18 cellular contexts compared by ENCODE assay signal in the genomic region with DNA sequence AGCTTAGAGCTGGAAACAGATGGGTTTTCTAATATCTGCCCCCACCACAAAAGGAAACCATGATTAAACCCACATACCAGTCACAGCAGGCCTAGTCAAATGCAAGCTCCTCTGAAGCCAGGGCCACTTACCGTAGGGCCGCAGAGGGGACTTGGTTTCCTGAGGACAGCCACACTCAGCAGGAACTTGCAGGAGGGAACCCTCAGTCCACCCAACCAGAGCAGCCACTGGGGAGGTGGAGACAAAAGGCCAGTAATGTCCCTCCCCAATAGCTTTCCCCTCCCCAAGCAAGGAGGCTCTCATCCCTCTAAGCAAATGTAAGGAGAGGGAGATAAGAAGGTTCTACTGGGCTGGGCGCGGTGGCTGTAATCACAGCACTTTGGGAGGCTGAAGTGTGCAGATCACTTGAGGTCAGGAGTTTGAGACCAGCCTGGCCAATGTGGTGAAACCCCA.
DNase-seq lines count a peak whose midpoint lies in the region; ATAC-seq and TF ChIP-seq lines count a peak whose summit lies in the region.
"Had no signal": no experiment of that assay in that cellular context is flagged by ENCODE, and none has a peak within 500 bp of the region (broad histone marks: within the 10 kb centered on the region; RNA-seq: fewer than 3 reads in every experiment).

No MANE protein-coding gene starts in this region.

- no peaks in the 10 kb centered on the region for H3K4me1 ChIP-seq in endodermal cell (ENCODE audit: control insufficient read depth, insufficient read depth, low read length)

- CTCF ChIA-PET in activated naive CD4-positive, alpha-beta T cell treated with anti-CD3 and anti-CD28 coated beads, Interleukin-2, amount 10 ng/mL, durations not matched to agents 7 days and 5 days (lab: Charles Lee) = interaction anchor here (0.9 kb wide), 1 partner anchor 75 kb away, joined by 3 read pairs; no protein-coding TSS in a partner anchor

- H3K27me3 Mint-ChIP-seq in activated naive CD4-positive, alpha-beta T cell treated with anti-CD3 and anti-CD28 coated beads, Interleukin-2, amount 50 U/mL, for 24 hours = no peaks in the 10 kb centered on the region
- H3K27me3 Mint-ChIP-seq in activated naive CD4-positive, alpha-beta T cell treated with anti-CD3 and anti-CD28 coated beads, Interleukin-2, amount 10 ng/mL, durations not matched to agents 7 days and 5 days = no peaks in the 10 kb centered on the region
- H3K27me3 Mint-ChIP-seq in endodermal cell (ENCODE audit: insufficient read depth) (no peaks in the 10 kb centered on the region), glutamatergic neuron (ENCODE audit: unreplicated experiment) (peaks cover 2% of the 10 kb centered on the region)

- no peak overlapping the region for H3K4me3 Mint-ChIP-seq in activated naive CD4-positive, alpha-beta T cell treated with anti-CD3 and anti-CD28 coated beads, Interleukin-2, amount 50 U/mL, for 24 hours
- H3K4me3 Mint-ChIP-seq in activated naive CD4-positive, alpha-beta T cell treated with anti-CD3 and anti-CD28 coated beads, Interleukin-2, amount 10 ng/mL, durations not matched to agents 7 days and 5 days = no peak overlapping the region
- no peak overlapping the region for H3K4me3 Mint-ChIP-seq in endodermal cell
- no peak overlapping the region for H3K4me3 Mint-ChIP-seq in glutamatergic neuron (ENCODE audit: unreplicated experiment)
- H3K4me3 Mint-ChIP-seq: type B pancreatic cell had no signal

- H3K36me3 ChIP-seq in endodermal cell (ENCODE audit: control insufficient read depth, insufficient read depth, low read length) = no peaks in the 10 kb centered on the region

- peak; percentile 33 for ATAC-seq in stimulated activated naive CD8-positive, alpha-beta T cell treated with anti-CD3 and anti-CD28 coated beads, Interleukin-15, Interleukin-2, amounts not matched to agents 100 U/mL and 50 U/mL, for 24 hours
- ATAC-seq: sciatic nerve had no signal

- H3K27ac ChIP-seq in endodermal cell (ENCODE audit: low read depth, low read length) = no peak overlapping the region

- H3K36me3 Mint-ChIP-seq in activated naive CD4-positive, alpha-beta T cell treated with anti-CD3 and anti-CD28 coated beads, Interleukin-2, amount 50 U/mL, for 24 hours = peaks cover 2% of the 10 kb centered on the region
- peaks cover 2% of the 10 kb centered on the region for H3K36me3 Mint-ChIP-seq in activated naive CD4-positive, alpha-beta T cell treated with anti-CD3 and anti-CD28 coated beads, Interleukin-2, amount 10 ng/mL, durations not matched to agents 7 days and 5 days
- H3K36me3 Mint-ChIP-seq in endodermal cell (ENCODE audit: low read depth) (no peaks in the 10 kb centered on the region), glutamatergic neuron (ENCODE audit: unreplicated experiment) (no peaks in the 10 kb centered on the region)
- H3K36me3 Mint-ChIP-seq: type B pancreatic cell had no signal

- peak overlapping the region; percentile 32 for H3K27ac Mint-ChIP-seq in activated naive CD4-positive, alpha-beta T cell treated with anti-CD3 and anti-CD28 coated beads, Interleukin-2, amount 50 U/mL, for 24 hours
- no peak overlapping the region for H3K27ac Mint-ChIP-seq in activated naive CD4-positive, alpha-beta T cell treated with anti-CD3 and anti-CD28 coated beads, Interleukin-2, amount 10 ng/mL, durations not matched to agents 7 days and 5 days
- no peak overlapping the region for H3K27ac Mint-ChIP-seq in endodermal cell
- no peak overlapping the region for H3K27ac Mint-ChIP-seq in glutamatergic neuron (ENCODE audit: unreplicated experiment)
- H3K27ac Mint-ChIP-seq: type B pancreatic cell had no signal

- TF ChIP-seq CTCF in endodermal cell (conservative IDR thresholded peaks at IDR 0.05) = no peak
- no peak for TF ChIP-seq CTCF in glutamatergic neuron (IDR thresholded peaks at IDR 0.05; ENCODE audit: partially characterized antibody, unreplicated experiment)

- no peaks in the 10 kb centered on the region for H3K9me3 Mint-ChIP-seq in activated naive CD4-positive, alpha-beta T cell treated with anti-CD3 and anti-CD28 coated beads, Interleukin-2, amount 50 U/mL, for 24 hours
- H3K9me3 Mint-ChIP-seq in activated naive CD4-positive, alpha-beta T cell treated with anti-CD3 and anti-CD28 coated beads, Interleukin-2, amount 10 ng/mL, durations not matched to agents 7 days and 5 days = no peaks in the 10 kb centered on the region
- H3K9me3 Mint-ChIP-seq in endodermal cell (no peaks in the 10 kb centered on the region), glutamatergic neuron (ENCODE audit: unreplicated experiment) (no peaks in the 10 kb centered on the region)
- H3K9me3 Mint-ChIP-seq: type B pancreatic cell had no signal

- peaks cover 54% of the 10 kb centered on the region for H3K4me1 Mint-ChIP-seq in activated naive CD4-positive, alpha-beta T cell treated with anti-CD3 and anti-CD28 coated beads, Interleukin-2, amount 50 U/mL, for 24 hours
- peaks cover 26% of the 10 kb centered on the region for H3K4me1 Mint-ChIP-seq in activated naive CD4-positive, alpha-beta T cell treated with anti-CD3 and anti-CD28 coated beads, Interleukin-2, amount 10 ng/mL, durations not matched to agents 7 days and 5 days
- H3K4me1 Mint-ChIP-seq in endodermal cell (peaks cover 27% of the 10 kb centered on the region), glutamatergic neuron (ENCODE audit: low read depth, unreplicated experiment) (peaks cover 18% of the 10 kb centered on the region)

- 79 to 84% methylated on average over 2 to 4 of the region's 4 CpGs for WGBS in endodermal cell (ENCODE audit: insufficient coverage in 1 of 2, insufficient read length in 1 of 2), 2 experiments

- H3K4me3 ChIP-seq in endodermal cell (ENCODE audit: low read length) = no peak overlapping the region

- no peak overlapping the region for H3K9ac ChIP-seq in endodermal cell (ENCODE audit: extremely low read depth, low read length, poor library complexity, severe bottlenecking)

- no peak for DNase-seq in activated naive CD4-positive, alpha-beta T cell treated with anti-CD3 and anti-CD28 coated beads, Interleukin-2, amount 10 ng/mL, durations not matched to agents 7 days and 5 days
- DNase-seq in NCI-H82 treated with DMSO at 0.1 percent for 48 hours (lab: John Stamatoyannopoulos, UW; ENCODE audit: unreplicated experiment) = peak; percentile 96
- peak; percentile 79 for DNase-seq in endodermal cell
- no peak for DNase-seq in stimulated activated naive CD8-positive, alpha-beta T cell treated with anti-CD3 and anti-CD28 coated beads, Interleukin-15, Interleukin-2, amounts not matched to agents 100 U/mL and 50 U/mL, for 24 hours
- no peak for DNase-seq in SW480 (ENCODE audit: low spot score)
- DNase-seq in glutamatergic neuron = no peak
- no peak for DNase-seq in DMS79 treated with DMSO at 0.1 percent for 48 hours (lab: John Stamatoyannopoulos, UW)
- DNase-seq: activated naive CD4-positive, alpha-beta T cell; Calu3; effector CD8-positive, alpha-beta T cell; mesenchymal stem cell; NCI-H1092; SHP77 treated with DMSO at 0.1 percent for 48 hours; stimulated activated CD4-positive, alpha-beta T cell treated with anti-CD3 and anti-CD28 coated beads, Interleukin-2, amount 100 ng/mL, for 48 hours; T-helper 9 cell had no signal

- no peaks in the 10 kb centered on the region for H3K9me3 ChIP-seq in endodermal cell (ENCODE audit: control insufficient read depth, low read length)

- no peaks in the 10 kb centered on the region for H3K27me3 ChIP-seq in endodermal cell (ENCODE audit: control insufficient read depth, insufficient read depth, low read length, poor library complexity, severe bottlenecking)

Comparison
In these comparisons a context has a peak if more than half of its experiments do, and no peak if none do; other contexts are left out.
1. DNase-seq: peak in NCI-H82 treated with DMSO at 0.1 percent for 48 hours (single experiment) and endodermal cell (single experiment); none in activated naive CD4-positive, alpha-beta T cell treated with anti-CD3 and anti-CD28 coated beads, Interleukin-2, amount 10 ng/mL, durations not matched to agents 7 days and 5 days (single experiment), stimulated activated naive CD8-positive, alpha-beta T cell treated with anti-CD3 and anti-CD28 coated beads, Interleukin-15, Interleukin-2, amounts not matched to agents 100 U/mL and 50 U/mL, for 24 hours (single experiment), SW480 (single experiment), glutamatergic neuron (single experiment) and DMS79 treated with DMSO at 0.1 percent for 48 hours (single experiment).